ENCODE assay signal across 24 cellular contexts in genomic region chr2:192877159-192877558, GRCh38.
"Had no signal": no experiment of that assay in that cellular context is flagged by ENCODE, and none has a peak within 500 bp of the region (broad histone marks: within the 10 kb centered on the region; RNA-seq: fewer than 3 reads in every experiment).

No MANE protein-coding gene starts in this region.

- FAIRE-seq: colon, endothelial cell of umbilical vein, frontal cortex, islet of Langerhans, keratinocyte had no signal

- H3K27me3 ChIP-seq: dorsolateral prefrontal cortex, esophagus muscularis mucosa, foreskin keratinocyte, gastroesophageal sphincter, heart left ventricle, hepatocyte, left lung had no signal

- H3K79me2 ChIP-seq: hepatocyte had no signal

- H3K9me3 Mint-ChIP-seq: naive B cell had no signal

- H2AFZ ChIP-seq: hepatocyte had no signal

- H3K36me3 ChIP-seq: esophagus muscularis mucosa, gastroesophageal sphincter, heart left ventricle, left lung, lower lobe of right lung had no signal

- H3K27me3 Mint-ChIP-seq: naive B cell had no signal

- ATAC-seq: foreskin keratinocyte, gastroesophageal sphincter, heart left ventricle, left cardiac atrium, left lung, left ventricle myocardium superior, lower lobe of right lung, mucosa of descending colon had no signal

- H3K4me1 ChIP-seq: esophagus muscularis mucosa, foreskin keratinocyte, gastroesophageal sphincter, heart left ventricle, left lung, lower lobe of right lung had no signal

- H3K36me3 Mint-ChIP-seq: mesothelial cell of epicardium, naive B cell had no signal

- H3K4me1 Mint-ChIP-seq: naive B cell had no signal

- H3K4me2 ChIP-seq: hepatocyte had no signal

- H3K9me3 ChIP-seq: esophagus muscularis mucosa, gastroesophageal sphincter, heart left ventricle, left lung, lower lobe of right lung, mucosa of descending colon had no signal

- H3K27ac Mint-ChIP-seq: mesothelial cell of epicardium, naive B cell had no signal

- H3K4me3 Mint-ChIP-seq: mesothelial cell of epicardium, naive B cell had no signal

- H3K4me3 ChIP-seq: coronary artery, dorsolateral prefrontal cortex, esophagus muscularis mucosa, gastroesophageal sphincter, heart left ventricle, hepatocyte, left lung, lower lobe of right lung, mucosa of descending colon had no signal

- DNase-seq: dermis blood vessel endothelial cell; dorsolateral prefrontal cortex; effector CD4-positive, alpha-beta T cell; effector memory CD4-positive, alpha-beta T cell; foreskin keratinocyte; heart left ventricle; hypothalamus; left cardiac atrium; left lung; left ventricle myocardium superior; lower lobe of right lung; mesenchymal stem cell; mucosa of descending colon; naive B cell had no signal

- H3K27ac ChIP-seq: coronary artery, dorsolateral prefrontal cortex, esophagus muscularis mucosa, foreskin keratinocyte, gastroesophageal sphincter, heart left ventricle, hepatocyte, left lung, lower lobe of right lung had no signal
